In genomic region chr17:63458478-63458877, GRCh38 we compare ENCODE assay signal across 24 cellular contexts. TPM values are rescaled to one million over a fixed set of nuclear protein-coding genes. Genes with fewer than 3 reads are reported as not detected.
"Had no signal": no experiment of that assay in that cellular context is flagged by ENCODE, and none has a peak within 500 bp of the region (broad histone marks: within the 10 kb centered on the region; RNA-seq: fewer than 3 reads in every experiment).

No MANE protein-coding gene starts in this region.

- H3K9me3 Mint-ChIP-seq: activated CD4-positive, alpha-beta memory T cell treated with anti-CD3 and anti-CD28 coated beads for 36 hours; activated naive CD8-positive, alpha-beta T cell treated with anti-CD3 and anti-CD28 coated beads for 36 hours; central memory CD8-positive, alpha-beta T cell; effector memory CD8-positive, alpha-beta T cell; naive thymus-derived CD8-positive, alpha-beta T cell; stimulated activated naive CD8-positive, alpha-beta T cell treated with anti-CD3 and anti-CD28 coated beads, Interleukin-15, amount 100 ng/mL, for 72 hours had no signal

- H3K4me1 Mint-ChIP-seq: activated naive CD8-positive, alpha-beta T cell treated with anti-CD3 and anti-CD28 coated beads for 36 hours; central memory CD8-positive, alpha-beta T cell; stimulated activated naive CD8-positive, alpha-beta T cell treated with anti-CD3 and anti-CD28 coated beads, Interleukin-15, amount 100 ng/mL, for 72 hours had no signal

- H3K4me3 ChIP-seq: breast epithelium, dorsolateral prefrontal cortex, esophagus squamous epithelium, gastroesophageal sphincter, left ventricle myocardium inferior, ovary, psoas muscle, right atrium auricular region, suprapubic skin, tibial nerve had no signal

- H3K36me3 ChIP-seq: breast epithelium, esophagus squamous epithelium, gastroesophageal sphincter, left ventricle myocardium inferior, ovary, right atrium auricular region, suprapubic skin, tibial nerve had no signal

- H3K27me3 ChIP-seq: breast epithelium, dorsolateral prefrontal cortex, ovary, right atrium auricular region, suprapubic skin, tibial nerve had no signal

- H3K27ac ChIP-seq: breast epithelium, dorsolateral prefrontal cortex, esophagus squamous epithelium, gastroesophageal sphincter, left ventricle myocardium inferior, ovary, psoas muscle, right atrium auricular region, suprapubic skin, tibial nerve had no signal

- ATAC-seq: effector memory CD8-positive, alpha-beta T cell; gastroesophageal sphincter; naive thymus-derived CD8-positive, alpha-beta T cell; psoas muscle; stimulated activated naive CD8-positive, alpha-beta T cell treated with anti-CD3 and anti-CD28 coated beads, Interleukin-15, amount 100 ng/mL, for 72 hours had no signal

- H3K4me3 Mint-ChIP-seq: activated CD4-positive, alpha-beta memory T cell treated with anti-CD3 and anti-CD28 coated beads for 36 hours; activated naive CD8-positive, alpha-beta T cell treated with anti-CD3 and anti-CD28 coated beads for 36 hours; central memory CD8-positive, alpha-beta T cell; effector memory CD8-positive, alpha-beta T cell; naive thymus-derived CD8-positive, alpha-beta T cell; stimulated activated naive CD8-positive, alpha-beta T cell treated with anti-CD3 and anti-CD28 coated beads, Interleukin-15, amount 100 ng/mL, for 72 hours had no signal

- H3K27me3 Mint-ChIP-seq: activated CD4-positive, alpha-beta memory T cell treated with anti-CD3 and anti-CD28 coated beads for 36 hours had no signal

- H3K36me3 Mint-ChIP-seq: activated CD4-positive, alpha-beta memory T cell treated with anti-CD3 and anti-CD28 coated beads for 36 hours; activated naive CD8-positive, alpha-beta T cell treated with anti-CD3 and anti-CD28 coated beads for 36 hours; naive thymus-derived CD8-positive, alpha-beta T cell had no signal

- H3K27ac Mint-ChIP-seq: activated CD4-positive, alpha-beta memory T cell treated with anti-CD3 and anti-CD28 coated beads for 36 hours; activated naive CD8-positive, alpha-beta T cell treated with anti-CD3 and anti-CD28 coated beads for 36 hours; effector memory CD8-positive, alpha-beta T cell; stimulated activated naive CD8-positive, alpha-beta T cell treated with anti-CD3 and anti-CD28 coated beads, Interleukin-15, amount 100 ng/mL, for 72 hours had no signal

- DNase-seq: activated CD4-positive, alpha-beta memory T cell treated with anti-CD3 and anti-CD28 coated beads for 36 hours; activated CD4-positive, alpha-beta T cell treated with anti-CD3 and anti-CD28 coated beads for 48 hours; activated naive CD4-positive, alpha-beta T cell treated with Interleukin-2 at 50 U/mL for 16 hours; activated naive CD8-positive, alpha-beta T cell treated with anti-CD3 and anti-CD28 coated beads for 36 hours; activated T-cell treated with anti-CD3 and anti-CD28 coated beads, Interleukin-2, amount 50 U/mL, for 48 hours; dorsolateral prefrontal cortex; effector memory CD8-positive, alpha-beta T cell; esophagus squamous epithelium; head of caudate nucleus; hypothalamus; left ventricle myocardium inferior; naive thymus-derived CD8-positive, alpha-beta T cell; ovary; psoas muscle; stimulated activated CD4-positive, alpha-beta T cell treated with anti-CD3 and anti-CD28 coated beads, Interleukin-12 subunit alpha, Interleukin-12 subunit beta, amount 100 ng/mL, for 4 hours; stimulated activated CD4-positive, alpha-beta T cell treated with anti-CD3 and anti-CD28 coated beads, Interleukin-4, amount 100 ng/mL, for 4 hours; stimulated activated naive CD8-positive, alpha-beta T cell treated with anti-CD3 and anti-CD28 coated beads, Interleukin-15, amount 100 ng/mL, for 72 hours; T1000 had no signal

- H3K9me3 ChIP-seq: breast epithelium, esophagus squamous epithelium, gastroesophageal sphincter, left ventricle myocardium inferior, ovary, psoas muscle, right atrium auricular region, suprapubic skin, tibial nerve had no signal

- H3K4me1 ChIP-seq: breast epithelium, gastroesophageal sphincter, psoas muscle, right atrium auricular region had no signal

RNA-seq across cellular contexts. Expression of gene ACE, which starts 18.4 kb away (rescaled TPM):
- total RNA-seq: activated naive CD8-positive, alpha-beta T cell treated with anti-CD3 and anti-CD28 coated beads for 36 hours had no signal
